ENCODE assay signal across 16 cellular contexts in genomic region chr3:186596568-186597287, GRCh38. TPM values are rescaled to one million over a fixed set of nuclear protein-coding genes. Genes with fewer than 3 reads are reported as not detected.
DNase-seq lines count a peak whose midpoint lies in the region; ATAC-seq and TF ChIP-seq lines count a peak whose summit lies in the region.
"Had no signal": no experiment of that assay in that cellular context is flagged by ENCODE, and none has a peak within 500 bp of the region (broad histone marks: within the 10 kb centered on the region; RNA-seq: fewer than 3 reads in every experiment).

No MANE protein-coding gene starts in this region.

- H3K36me3 ChIP-seq in fibroblast of lung (ENCODE audit: control insufficient read depth, insufficient read depth, low read length) (no peaks in the 10 kb centered on the region), neuronal stem cell (replicated peaks in 1 of 2; ENCODE audit: control insufficient read depth in 2 of 2, insufficient read depth in 2 of 2, low read length in 2 of 2) (no peaks in the 10 kb centered on the region)
- no peaks in the 10 kb centered on the region for H3K36me3 ChIP-seq in CD8-positive, alpha-beta T cell (ENCODE audit: insufficient read depth, low read length)
- H3K36me3 ChIP-seq: BLaER1 had no signal

- no peak for ATAC-seq in HG03175 (IDR thresholded peaks at IDR 0.05; ENCODE audit: unreplicated experiment)
- ATAC-seq in CD8-positive, alpha-beta T cell: no peak
- ATAC-seq: SK-N-SH treated with all-trans-retinoic acid at 6 μM for 48 hours; stimulated activated effector memory CD8-positive, alpha-beta T cell treated with anti-CD3 and anti-CD28 coated beads, Interleukin-12 subunit alpha, Interleukin-12 subunit beta, amount 100 ng/mL, for 72 hours had no signal

- intact Hi-C loops in CD8-positive, alpha-beta T cell (cut with DNase I, micrococcal nuclease): no loop called here

- H3K4me1 Mint-ChIP-seq in CD8-positive, alpha-beta T cell (ENCODE audit: low read depth): no peaks in the 10 kb centered on the region
- H3K4me1 Mint-ChIP-seq: activated B cell treated with CpG ODN at 0.5 μM for 24 hours; stimulated activated effector memory CD8-positive, alpha-beta T cell treated with anti-CD3 and anti-CD28 coated beads, Interleukin-12 subunit alpha, Interleukin-12 subunit beta, amount 100 ng/mL, for 72 hours had no signal

- H3K79me1 ChIP-seq in neuronal stem cell (ENCODE audit: low read depth, low read length): no peaks in the 10 kb centered on the region

- H4K8ac ChIP-seq in neuronal stem cell (ENCODE audit: low read depth, low read length): peak overlapping the region; percentile 31

- H3K9ac ChIP-seq in fibroblast of lung (ENCODE audit: insufficient read depth, low read length) (no peak overlapping the region), neuronal stem cell (ENCODE audit: low read depth, low read length, poor library complexity) (no peak overlapping the region)
- H3K9ac ChIP-seq: BLaER1 had no signal

- no peak overlapping the region for H2BK5ac ChIP-seq in neuronal stem cell (ENCODE audit: low read length)

- peak; percentile 8 for DNase-seq in ELR (ENCODE audit: low read depth)
- DNase-seq in NCI-H460 (ENCODE audit: extremely low read depth, low read depth): peak; percentile 22
- DNase-seq in fibroblast of lung (ENCODE audit: low read depth in 2 of 2): peak; percentile 26 to 60
- no peak for DNase-seq in neuronal stem cell (ENCODE audit: low spot score)
- DNase-seq in HuH-7 (ENCODE audit: low spot score): no peak
- DNase-seq in CD8-positive, alpha-beta T cell: no peak
- no peak for DNase-seq in OCI-M1 (lab: John Stamatoyannopoulos, UW)
- DNase-seq: activated B cell treated with CpG ODN at 0.5 μM for 24 hours; GDM1; NCI-H187 treated with DMSO at 0.1 percent for 48 hours; stimulated activated CD4-positive, alpha-beta T cell treated with anti-CD3 and anti-CD28 coated beads, Interleukin-2, amount 100 ng/mL, for 48 hours had no signal

- H3K27me3 ChIP-seq in fibroblast of lung (ENCODE audit: control insufficient read depth, insufficient read depth, low read length) (no peaks in the 10 kb centered on the region), neuronal stem cell (ENCODE audit: control insufficient read depth in 3 of 3, insufficient read depth in 3 of 3, low read depth in 1 of 3, low read length in 3 of 3) (peaks cover 0 to 12% (median 0%) of the 10 kb centered on the region in 3 experiments)
- no peaks in the 10 kb centered on the region for H3K27me3 ChIP-seq in CD8-positive, alpha-beta T cell (ENCODE audit: insufficient read depth, low read length)
- H3K27me3 ChIP-seq: BLaER1 had no signal

- H3K4me1 ChIP-seq in fibroblast of lung (ENCODE audit: control insufficient read depth, extremely low read depth, insufficient read depth, low read length): no peaks in the 10 kb centered on the region
- H3K4me1 ChIP-seq in neuronal stem cell (ENCODE audit: control insufficient read depth in 2 of 2, insufficient read depth in 1 of 2, low read depth in 1 of 2, low read length in 2 of 2): peaks cover 0 to 3% of the 10 kb centered on the region in 2 donors
- no peaks in the 10 kb centered on the region for H3K4me1 ChIP-seq in CD8-positive, alpha-beta T cell (ENCODE audit: insufficient read depth, low read length)
- H3K4me1 ChIP-seq: BLaER1 had no signal

- WGBS in neuronal stem cell (ENCODE audit: extremely low coverage in 2 of 2, insufficient read length in 2 of 2, insufficient replicate concordance in 1 of 2), 2 donors: no CpG with 5 or more reads among the region's 17 CpGs

- peaks cover 4% of the 10 kb centered on the region for H3K27me3 Mint-ChIP-seq in CD8-positive, alpha-beta T cell (ENCODE audit: low read depth)

- no peak overlapping the region for H3K4me2 ChIP-seq in fibroblast of lung (ENCODE audit: extremely low read depth, insufficient read depth, low read length)
- H3K4me2 ChIP-seq in neuronal stem cell (ENCODE audit: insufficient read depth, low read length, poor library complexity, severe bottlenecking): peak overlapping the region; percentile 4
- H3K4me2 ChIP-seq: BLaER1 had no signal

- CTCF ChIA-PET in CD8-positive, alpha-beta T cell (lab: Charles Lee): interaction anchor here (0.9 to 1.4 kb wide), 3 partner anchors 18 to 225 kb away, joined by 3 to 12 read pairs (median 5); no protein-coding TSS in a partner anchor

- H3K9me3 ChIP-seq in fibroblast of lung (ENCODE audit: control insufficient read depth, insufficient read depth, low read depth, low read length) (no peaks in the 10 kb centered on the region), neuronal stem cell (replicated peaks in 1 of 2; ENCODE audit: control insufficient read depth in 2 of 2, insufficient read depth in 1 of 2, low read depth in 1 of 2, low read length in 2 of 2) (no peaks in the 10 kb centered on the region)
- no peaks in the 10 kb centered on the region for H3K9me3 ChIP-seq in CD8-positive, alpha-beta T cell (ENCODE audit: low read length)
- H3K9me3 ChIP-seq: BLaER1 had no signal

- no peak for TF ChIP-seq CTCF in fibroblast of lung (conservative IDR thresholded peaks at IDR 0.05 in 1 of 2, IDR thresholded peaks at IDR 0.05 in 1 of 2; ENCODE audit: low read depth in 1 of 2, low read length in 2 of 2)
- no peak for TF ChIP-seq CTCF in CD8-positive, alpha-beta T cell (IDR thresholded peaks at IDR 0.05)

- no peak overlapping the region for H3K23ac ChIP-seq in neuronal stem cell (ENCODE audit: low read depth, low read length, poor library complexity)

- no peak overlapping the region for H3K4ac ChIP-seq in neuronal stem cell (ENCODE audit: low read length)

- H3K4me3 Mint-ChIP-seq in CD8-positive, alpha-beta T cell: no peak overlapping the region
- H3K4me3 Mint-ChIP-seq: activated B cell treated with CpG ODN at 0.5 μM for 24 hours; dendritic cell treated with granulocyte-macrophage colony-stimulating factor and Interleukin-4, amounts not matched to agents 40 ng/mL and 50 ng/mL, for 4 days; stimulated activated effector memory CD8-positive, alpha-beta T cell treated with anti-CD3 and anti-CD28 coated beads, Interleukin-12 subunit alpha, Interleukin-12 subunit beta, amount 100 ng/mL, for 72 hours had no signal

- no peaks in the 10 kb centered on the region for H3K9me3 Mint-ChIP-seq in CD8-positive, alpha-beta T cell
- H3K9me3 Mint-ChIP-seq: activated B cell treated with CpG ODN at 0.5 μM for 24 hours; dendritic cell treated with granulocyte-macrophage colony-stimulating factor and Interleukin-4, amounts not matched to agents 40 ng/mL and 50 ng/mL, for 4 days; stimulated activated effector memory CD8-positive, alpha-beta T cell treated with anti-CD3 and anti-CD28 coated beads, Interleukin-12 subunit alpha, Interleukin-12 subunit beta, amount 100 ng/mL, for 72 hours had no signal

- no peaks in the 10 kb centered on the region for H4K20me1 ChIP-seq in fibroblast of lung (ENCODE audit: control insufficient read depth, extremely low read depth, insufficient read depth, low read length)
- H4K20me1 ChIP-seq: BLaER1 had no signal

- H2AK5ac ChIP-seq in neuronal stem cell (ENCODE audit: low read depth, low read length): no peak overlapping the region

- no peak overlapping the region for H3K14ac ChIP-seq in neuronal stem cell (ENCODE audit: low read length)

- POLR2A ChIA-PET in CD8-positive, alpha-beta T cell (lab: Charles Lee): no interaction called here

- no peak overlapping the region for H3K18ac ChIP-seq in neuronal stem cell (ENCODE audit: low read length)

- H3K36me3 Mint-ChIP-seq in CD8-positive, alpha-beta T cell: no peaks in the 10 kb centered on the region
- H3K36me3 Mint-ChIP-seq: stimulated activated effector memory CD8-positive, alpha-beta T cell treated with anti-CD3 and anti-CD28 coated beads, Interleukin-12 subunit alpha, Interleukin-12 subunit beta, amount 100 ng/mL, for 72 hours had no signal

- no peak overlapping the region for H3K4me3 ChIP-seq in fibroblast of lung (replicated peaks in 1 of 4; ENCODE audit: control extremely low read depth in 1 of 4, insufficient read depth in 1 of 4, low read depth in 3 of 4, low read length in 4 of 4)
- no peak overlapping the region for H3K4me3 ChIP-seq in neuronal stem cell (ENCODE audit: low read length in 2 of 2)
- H3K4me3 ChIP-seq in CD8-positive, alpha-beta T cell (ENCODE audit: low read depth, low read length): no peak overlapping the region
- H3K4me3 ChIP-seq: BLaER1 had no signal

- no peak overlapping the region for H3K27ac Mint-ChIP-seq in CD8-positive, alpha-beta T cell
- H3K27ac Mint-ChIP-seq: activated B cell treated with CpG ODN at 0.5 μM for 24 hours; dendritic cell treated with granulocyte-macrophage colony-stimulating factor and Interleukin-4, amounts not matched to agents 40 ng/mL and 50 ng/mL, for 4 days; stimulated activated effector memory CD8-positive, alpha-beta T cell treated with anti-CD3 and anti-CD28 coated beads, Interleukin-12 subunit alpha, Interleukin-12 subunit beta, amount 100 ng/mL, for 72 hours had no signal

- H3K27ac ChIP-seq in fibroblast of lung (ENCODE audit: insufficient read depth, low read length): no peak overlapping the region
- H3K27ac ChIP-seq in neuronal stem cell (replicated peaks; ENCODE audit: low read length): no peak overlapping the region
- no peak overlapping the region for H3K27ac ChIP-seq in CD8-positive, alpha-beta T cell (ENCODE audit: low read depth, low read length)
- H3K27ac ChIP-seq: BLaER1 had no signal

- H2BK120ac ChIP-seq in neuronal stem cell (ENCODE audit: low read depth, low read length): no peak overlapping the region

- H2AFZ ChIP-seq in fibroblast of lung (ENCODE audit: low read length) (no peak overlapping the region), neuronal stem cell (ENCODE audit: low read length) (peak overlapping the region; percentile 45)

- H4K91ac ChIP-seq in neuronal stem cell (ENCODE audit: low read depth, low read length, poor library complexity): no peak overlapping the region

- H2BK12ac ChIP-seq in neuronal stem cell (ENCODE audit: low read length): no peak overlapping the region

- no peaks in the 10 kb centered on the region for H3K79me2 ChIP-seq in fibroblast of lung (ENCODE audit: control insufficient read depth, insufficient read depth, low read length)

- no peak overlapping the region for H2BK15ac ChIP-seq in neuronal stem cell (ENCODE audit: low read length)

RNA-seq across cellular contexts. Expression of gene AHSG, which starts 16.1 kb away (rescaled TPM):
- total RNA-seq in NCI-H460 (2014; rRNA removed; shearing (Covaris generic)): not detected in 2 replicates
- not detected in 2 replicates for polyA plus RNA-seq in NCI-H460 (2014; cell fraction: nucleus; rRNA removed)
- total RNA-seq in fibroblast of lung: not detected in 2 replicates
- polyA plus RNA-seq in fibroblast of lung: not detected in 2 replicates
- not detected in 2 replicates for polyA plus RNA-seq in fibroblast of lung (2012)
- polyA minus RNA-seq in fibroblast of lung (ENCODE audit: low replicate concordance): 2.4 and 3.2 TPM in 2 replicates
- 0.13 TPM for polyA plus RNA-seq in neuronal stem cell (2013, experiment 1 of 2)
- 0.10 TPM for polyA plus RNA-seq in neuronal stem cell (2013, experiment 2 of 2)
- total RNA-seq in CD8-positive, alpha-beta T cell: not detected
- total RNA-seq: activated B cell treated with CpG ODN at 0.5 μM for 24 hours had no signal

RNA-seq across cellular contexts. Expression of gene DNAJB11, which starts 26.2 kb away (rescaled TPM):
- 60.4 and 66.3 TPM in 2 replicates for total RNA-seq in NCI-H460 (2014; rRNA removed; shearing (Covaris generic))
- polyA plus RNA-seq in NCI-H460 (2014; cell fraction: nucleus; rRNA removed): 70.8 and 99.6 TPM in 2 replicates
- 33.1 and 37.5 TPM in 2 replicates for total RNA-seq in fibroblast of lung
- polyA plus RNA-seq in fibroblast of lung: 59.1 and 70.0 TPM in 2 replicates
- polyA plus RNA-seq in fibroblast of lung (2012): 66.1 and 73.5 TPM in 2 replicates
- polyA minus RNA-seq in fibroblast of lung (ENCODE audit: low replicate concordance): 4.5 and 7.5 TPM in 2 replicates
- polyA plus RNA-seq in neuronal stem cell (2013, experiment 1 of 2): 43.9 TPM
- 44.3 TPM for polyA plus RNA-seq in neuronal stem cell (2013, experiment 2 of 2)
- 10 to 100 TPM; 70.2 to 73.4 TPM for total RNA-seq in CD8-positive, alpha-beta T cell

RNA-seq across cellular contexts. Expression of gene TBCCD1, which starts 29.6 kb away (rescaled TPM):
- total RNA-seq in NCI-H460 (2014; rRNA removed; shearing (Covaris generic)): 13.3 and 13.6 TPM in 2 replicates
- polyA plus RNA-seq in NCI-H460 (2014; cell fraction: nucleus; rRNA removed): 11.2 and 13.9 TPM in 2 replicates
- total RNA-seq in fibroblast of lung: 13.1 and 13.7 TPM in 2 replicates
- polyA plus RNA-seq in fibroblast of lung: 12.3 and 16.8 TPM in 2 replicates
- 6.1 and 7.3 TPM in 2 replicates for polyA plus RNA-seq in fibroblast of lung (2012)
- polyA minus RNA-seq in fibroblast of lung (ENCODE audit: low replicate concordance): 2.9 and 11.5 TPM in 2 replicates
- polyA plus RNA-seq in neuronal stem cell (2013, experiment 1 of 2): 9.6 TPM
- polyA plus RNA-seq in neuronal stem cell (2013, experiment 2 of 2): 9.2 TPM
- 10 to 100 TPM in 1 of 2 experiments, 1 to 10 TPM in 1; 9.9 to 10.6 TPM for total RNA-seq in CD8-positive, alpha-beta T cell

RNA-seq across cellular contexts. Expression of gene FETUB, which starts 43.5 kb away (rescaled TPM):
- not detected in 2 replicates for total RNA-seq in NCI-H460 (2014; rRNA removed; shearing (Covaris generic))
- polyA plus RNA-seq in NCI-H460 (2014; cell fraction: nucleus; rRNA removed): not detected in 2 replicates
- not detected in 2 replicates for total RNA-seq in fibroblast of lung
- not detected in 2 replicates for polyA plus RNA-seq in fibroblast of lung
- polyA plus RNA-seq in fibroblast of lung (2012): not detected in 2 replicates
- not detected in 2 replicates for polyA minus RNA-seq in fibroblast of lung (ENCODE audit: low replicate concordance)
- polyA plus RNA-seq in neuronal stem cell (2013, experiment 1 of 2): not detected
- not detected for polyA plus RNA-seq in neuronal stem cell (2013, experiment 2 of 2)
- total RNA-seq in CD8-positive, alpha-beta T cell: not detected
- total RNA-seq: activated B cell treated with CpG ODN at 0.5 μM for 24 hours had no signal

RNA-seq across cellular contexts. Expression of gene CRYGS, which starts 52.5 kb away (rescaled TPM):
- 0.46 and 2.3 TPM in 2 replicates for total RNA-seq in NCI-H460 (2014; rRNA removed; shearing (Covaris generic))
- 7.4 and 11.6 TPM in 2 replicates for polyA plus RNA-seq in NCI-H460 (2014; cell fraction: nucleus; rRNA removed)
- total RNA-seq in fibroblast of lung: 0.99 and 1.0 TPM in 2 replicates
- 0.40 and 0.54 TPM in 2 replicates for polyA plus RNA-seq in fibroblast of lung
- 0.15 and 0.33 TPM in 2 replicates for polyA plus RNA-seq in fibroblast of lung (2012)
- polyA minus RNA-seq in fibroblast of lung (ENCODE audit: low replicate concordance): not detected in 2 replicates
- polyA plus RNA-seq in neuronal stem cell (2013, experiment 1 of 2): 0.67 TPM
- 0.71 TPM for polyA plus RNA-seq in neuronal stem cell (2013, experiment 2 of 2)
- 1 to 10 TPM; 1.5 to 2.0 TPM for total RNA-seq in CD8-positive, alpha-beta T cell

Comparison
In these comparisons a context has a peak if more than half of its experiments do, and no peak if none do; other contexts are left out.
1. DNase-seq: peak in ELR (single experiment), NCI-H460 (single experiment) and fibroblast of lung (2 of 2); none in neuronal stem cell (single experiment), HuH-7 (single experiment), CD8-positive, alpha-beta T cell (0 of 7) and OCI-M1 (single experiment).